In genomic region chr15:40309344-40309862, GRCh38 we compare ENCODE assay signal across 14 cellular contexts. TPM values are rescaled to one million over a fixed set of nuclear protein-coding genes. Genes with fewer than 3 reads are reported as not detected.
DNase-seq lines count a peak whose midpoint lies in the region; ATAC-seq and TF ChIP-seq lines count a peak whose summit lies in the region.
"Had no signal": no experiment of that assay in that cellular context is flagged by ENCODE, and none has a peak within 500 bp of the region (broad histone marks: within the 10 kb centered on the region; RNA-seq: fewer than 3 reads in every experiment).

No MANE protein-coding gene starts in this region.

- H2BK120ac ChIP-seq in neuronal stem cell (ENCODE audit: low read depth, low read length), result no peak overlapping the region

- H2AK5ac ChIP-seq in neuronal stem cell (ENCODE audit: low read depth, low read length), result no peak overlapping the region

- DNase-seq in activated CD4-positive, alpha-beta T cell treated with anti-CD3 and anti-CD28 coated beads for 36 hours, result no peak
- no peak for DNase-seq in activated CD4-positive, alpha-beta T cell treated with anti-CD3 and anti-CD28 coated beads, Interleukin-2, amount 50 U/mL, for 48 hours
- DNase-seq in activated naive CD8-positive, alpha-beta T cell treated with anti-CD3 and anti-CD28 coated beads, Interleukin-2, amount 10 ng/mL, durations not matched to agents 7 days and 5 days, result no peak
- no peak for DNase-seq in neuronal stem cell (ENCODE audit: low spot score)
- DNase-seq in CD1c-positive myeloid dendritic cell (ENCODE audit: extremely low spot score), result no peak
- no peak for DNase-seq in NCI-H1930 (lab: John Stamatoyannopoulos, UW)
- DNase-seq in glomerular visceral epithelial cell (ENCODE audit: extremely low spot score), result no peak
- DNase-seq: occipital lobe, SHP77 treated with DMSO at 0.1 percent for 48 hours had no signal

- no peak overlapping the region for H2BK5ac ChIP-seq in neuronal stem cell (ENCODE audit: low read length)

- H3K36me3 ChIP-seq in Loucy (ENCODE audit: insufficient read depth, low read length) (no peaks in the 10 kb centered on the region), neuronal stem cell (replicated peaks in 1 of 2; ENCODE audit: control insufficient read depth in 2 of 2, insufficient read depth in 2 of 2, low read length in 2 of 2) (no peaks in the 10 kb centered on the region)
- H3K36me3 ChIP-seq: left lung, transverse colon had no signal

- CTCF ChIA-PET in activated CD4-positive, alpha-beta T cell treated with anti-CD3 and anti-CD28 coated beads for 36 hours (lab: Charles Lee), result interaction anchor here (0.5 to 21.7 kb wide), 31 partner anchors 8 to 522 kb away, joined by 3 to 393 read pairs (median 4); partner anchors contain the start of genes ANKRD63, CCDC9B, DISP2 and INAFM2

- intact Hi-C loops in activated CD4-positive, alpha-beta T cell treated with anti-CD3 and anti-CD28 coated beads for 36 hours (cut with DNase I, micrococcal nuclease), result loop anchor here in 1 of 2 experiments (10.0 kb wide), 1 partner anchor 525 kb away; the partner anchor contains the start of gene FSIP1

- no CpG with 5 or more reads among the region's 8 CpGs for WGBS in neuronal stem cell (ENCODE audit: extremely low coverage in 2 of 2, insufficient read length in 2 of 2, insufficient replicate concordance in 1 of 2), 2 donors

- ATAC-seq in activated CD4-positive, alpha-beta T cell treated with anti-CD3 and anti-CD28 coated beads for 36 hours, result no peak
- ATAC-seq in activated naive CD8-positive, alpha-beta T cell treated with anti-CD3 and anti-CD28 coated beads, Interleukin-2, amount 10 ng/mL, durations not matched to agents 7 days and 5 days (ENCODE audit: low read depth), result no peak

- H3K36me3 Mint-ChIP-seq in activated CD4-positive, alpha-beta T cell treated with anti-CD3 and anti-CD28 coated beads for 36 hours (ENCODE audit: low read depth), result no peaks in the 10 kb centered on the region
- peaks cover 4% of the 10 kb centered on the region for H3K36me3 Mint-ChIP-seq in activated naive CD8-positive, alpha-beta T cell treated with anti-CD3 and anti-CD28 coated beads, Interleukin-2, amount 10 ng/mL, durations not matched to agents 7 days and 5 days

- H3K27ac ChIP-seq in neuronal stem cell (replicated peaks; ENCODE audit: low read length), result no peak overlapping the region
- H3K27ac ChIP-seq: hepatocyte had no signal

- H2BK15ac ChIP-seq in neuronal stem cell (ENCODE audit: low read length), result no peak overlapping the region

- H3K4me2 ChIP-seq in Loucy (ENCODE audit: low read depth, low read length, poor library complexity, severe bottlenecking), result peak overlapping the region; percentile 97
- no peak overlapping the region for H3K4me2 ChIP-seq in neuronal stem cell (ENCODE audit: insufficient read depth, low read length, poor library complexity, severe bottlenecking)
- H3K4me2 ChIP-seq: hepatocyte had no signal

- no peaks in the 10 kb centered on the region for H3K27me3 ChIP-seq in Loucy (ENCODE audit: insufficient read depth, low read length, poor library complexity, severe bottlenecking)
- peaks cover 0 to 7% (median 2%) of the 10 kb centered on the region in 3 experiments for H3K27me3 ChIP-seq in neuronal stem cell (ENCODE audit: control insufficient read depth in 3 of 3, insufficient read depth in 3 of 3, low read depth in 1 of 3, low read length in 3 of 3)
- H3K27me3 ChIP-seq: left lung, transverse colon had no signal

- peak overlapping the region; percentile 59 for H3K18ac ChIP-seq in neuronal stem cell (ENCODE audit: low read length)

- H3K4me1 Mint-ChIP-seq in activated CD4-positive, alpha-beta T cell treated with anti-CD3 and anti-CD28 coated beads for 36 hours, result peaks cover 40% of the 10 kb centered on the region
- peaks cover 30% of the 10 kb centered on the region for H3K4me1 Mint-ChIP-seq in activated naive CD8-positive, alpha-beta T cell treated with anti-CD3 and anti-CD28 coated beads, Interleukin-2, amount 10 ng/mL, durations not matched to agents 7 days and 5 days

- H3K9ac ChIP-seq in Loucy (ENCODE audit: low read depth, low read length, poor library complexity, severe bottlenecking), result peak overlapping the region; percentile 98
- no peak overlapping the region for H3K9ac ChIP-seq in neuronal stem cell (ENCODE audit: low read depth, low read length, poor library complexity)

- POLR2A ChIA-PET in activated CD4-positive, alpha-beta T cell treated with anti-CD3 and anti-CD28 coated beads for 36 hours (lab: Charles Lee), result interaction anchor here (0.8 kb wide), 1 partner anchor 30 kb away, joined by 3 read pairs; no protein-coding TSS in a partner anchor
- POLR2A ChIA-PET in activated naive CD8-positive, alpha-beta T cell treated with anti-CD3 and anti-CD28 coated beads, Interleukin-2, amount 10 ng/mL, durations not matched to agents 7 days and 5 days (lab: Charles Lee), result interaction anchor here (1.5 to 7.1 kb wide), 7 partner anchors 13 to 271 kb away, joined by 3 to 55 read pairs (median 24); partner anchors contain the start of genes ANKRD63, INAFM2 and SRP14

- H4K20me1 ChIP-seq in Loucy (ENCODE audit: insufficient read depth, low read length, poor library complexity, severe bottlenecking), result peaks cover 2% of the 10 kb centered on the region

- no peak for TF ChIP-seq CTCF in Loucy (conservative IDR thresholded peaks at IDR 0.05; ENCODE audit: low read length)

- peaks cover 59% of the 10 kb centered on the region for H3K4me1 ChIP-seq in Loucy (ENCODE audit: insufficient read depth, low read length, poor library complexity, severe bottlenecking)
- peaks cover 5 to 31% of the 10 kb centered on the region in 2 donors for H3K4me1 ChIP-seq in neuronal stem cell (ENCODE audit: control insufficient read depth in 2 of 2, insufficient read depth in 1 of 2, low read depth in 1 of 2, low read length in 2 of 2)

- no peaks in the 10 kb centered on the region for H3F3A ChIP-seq in Loucy (ENCODE audit: low read depth)

- no peak overlapping the region for H3K23ac ChIP-seq in neuronal stem cell (ENCODE audit: low read depth, low read length, poor library complexity)

- H3K79me1 ChIP-seq in neuronal stem cell (ENCODE audit: low read depth, low read length), result no peaks in the 10 kb centered on the region

- H3K27ac Mint-ChIP-seq in activated CD4-positive, alpha-beta T cell treated with anti-CD3 and anti-CD28 coated beads for 36 hours, result peak overlapping the region; percentile 97
- H3K27ac Mint-ChIP-seq in activated naive CD8-positive, alpha-beta T cell treated with anti-CD3 and anti-CD28 coated beads, Interleukin-2, amount 10 ng/mL, durations not matched to agents 7 days and 5 days, result peak overlapping the region; percentile 98

- no peak overlapping the region for H3K4ac ChIP-seq in neuronal stem cell (ENCODE audit: low read length)

- no peak overlapping the region for H4K91ac ChIP-seq in neuronal stem cell (ENCODE audit: low read depth, low read length, poor library complexity)

- peak overlapping the region; percentile 1 for H4K8ac ChIP-seq in neuronal stem cell (ENCODE audit: low read depth, low read length)

- no peaks in the 10 kb centered on the region for H3K9me3 ChIP-seq in Loucy (ENCODE audit: insufficient read depth, low read depth, low read length)
- no peaks in the 10 kb centered on the region for H3K9me3 ChIP-seq in neuronal stem cell (replicated peaks in 1 of 2; ENCODE audit: control insufficient read depth in 2 of 2, insufficient read depth in 1 of 2, low read depth in 1 of 2, low read length in 2 of 2)
- H3K9me3 ChIP-seq: left lung, transverse colon had no signal

- H2AFZ ChIP-seq in Loucy (ENCODE audit: low read length) (no peak overlapping the region), neuronal stem cell (ENCODE audit: low read length) (peak overlapping the region; percentile 69)
- H2AFZ ChIP-seq: hepatocyte had no signal

- no peak overlapping the region for H3K14ac ChIP-seq in neuronal stem cell (ENCODE audit: low read length)

- peak overlapping the region; percentile 91 for H3K4me3 Mint-ChIP-seq in activated CD4-positive, alpha-beta T cell treated with anti-CD3 and anti-CD28 coated beads for 36 hours
- H3K4me3 Mint-ChIP-seq in activated naive CD8-positive, alpha-beta T cell treated with anti-CD3 and anti-CD28 coated beads, Interleukin-2, amount 10 ng/mL, durations not matched to agents 7 days and 5 days, result peak overlapping the region; percentile 98

- H3K79me2 ChIP-seq in Loucy (ENCODE audit: insufficient read depth, low read length), result peaks cover 35% of the 10 kb centered on the region
- H3K79me2 ChIP-seq: hepatocyte had no signal

- H3K4me3 ChIP-seq in Loucy (ENCODE audit: low read length, poor library complexity, severe bottlenecking) (peak overlapping the region; percentile 96), neuronal stem cell (ENCODE audit: low read length in 2 of 2) (no peak overlapping the region)
- H3K4me3 ChIP-seq: hepatocyte had no signal

- H3K27me3 Mint-ChIP-seq in activated CD4-positive, alpha-beta T cell treated with anti-CD3 and anti-CD28 coated beads for 36 hours, result no peaks in the 10 kb centered on the region
- H3K27me3 Mint-ChIP-seq in activated naive CD8-positive, alpha-beta T cell treated with anti-CD3 and anti-CD28 coated beads, Interleukin-2, amount 10 ng/mL, durations not matched to agents 7 days and 5 days, result peaks cover 20% of the 10 kb centered on the region

- H3K9me2 ChIP-seq in Loucy (replicated peaks; ENCODE audit: low read depth, low read length), result no peaks in the 10 kb centered on the region

- H2BK12ac ChIP-seq in neuronal stem cell (ENCODE audit: low read length), result no peak overlapping the region

- no peaks in the 10 kb centered on the region for H3K9me3 Mint-ChIP-seq in activated CD4-positive, alpha-beta T cell treated with anti-CD3 and anti-CD28 coated beads for 36 hours (ENCODE audit: low read depth)
- H3K9me3 Mint-ChIP-seq in activated naive CD8-positive, alpha-beta T cell treated with anti-CD3 and anti-CD28 coated beads, Interleukin-2, amount 10 ng/mL, durations not matched to agents 7 days and 5 days, result no peaks in the 10 kb centered on the region

RNA-seq across cellular contexts. Expression of gene PLCB2, which starts 1.7 kb away (rescaled TPM):
- 10 to 100 TPM; 67.9 to 86.8 TPM for total RNA-seq in activated CD4-positive, alpha-beta T cell treated with anti-CD3 and anti-CD28 coated beads for 36 hours
- total RNA-seq in activated naive CD8-positive, alpha-beta T cell treated with anti-CD3 and anti-CD28 coated beads, Interleukin-2, amount 10 ng/mL, durations not matched to agents 7 days and 5 days, result 100 to 1,000 TPM; 173 to 174 TPM
- polyA plus RNA-seq in neuronal stem cell (2013, experiment 1 of 2), result 3.7 TPM
- polyA plus RNA-seq in neuronal stem cell (2013, experiment 2 of 2), result 3.2 TPM

RNA-seq across cellular contexts. Expression of gene INAFM2, which starts 14.1 kb away (rescaled TPM):
- 10 to 100 TPM in 1 of 2 experiments, 1 to 10 TPM in 1; 9.9 to 11.2 TPM for total RNA-seq in activated CD4-positive, alpha-beta T cell treated with anti-CD3 and anti-CD28 coated beads for 36 hours
- 1 to 10 TPM; 8.8 to 9.4 TPM for total RNA-seq in activated naive CD8-positive, alpha-beta T cell treated with anti-CD3 and anti-CD28 coated beads, Interleukin-2, amount 10 ng/mL, durations not matched to agents 7 days and 5 days
- 12.8 TPM for polyA plus RNA-seq in neuronal stem cell (2013, experiment 1 of 2)
- 13.4 TPM for polyA plus RNA-seq in neuronal stem cell (2013, experiment 2 of 2)

RNA-seq across cellular contexts. Expression of gene ANKRD63, which starts 26.5 kb away (rescaled TPM):
- total RNA-seq in activated CD4-positive, alpha-beta T cell treated with anti-CD3 and anti-CD28 coated beads for 36 hours, result not detected
- total RNA-seq in activated naive CD8-positive, alpha-beta T cell treated with anti-CD3 and anti-CD28 coated beads, Interleukin-2, amount 10 ng/mL, durations not matched to agents 7 days and 5 days, result under 1 TPM in 1 of 2 experiments, not detected in 1; 0.26 TPM
- polyA plus RNA-seq in neuronal stem cell (2013, experiment 1 of 2), result not detected
- not detected for polyA plus RNA-seq in neuronal stem cell (2013, experiment 2 of 2)
- total RNA-seq: esophagus mucosa, left lung, occipital lobe, transverse colon had no signal

RNA-seq across cellular contexts. Expression of gene CCDC9B, which starts 31.3 kb away (rescaled TPM):
- total RNA-seq in activated CD4-positive, alpha-beta T cell treated with anti-CD3 and anti-CD28 coated beads for 36 hours, result under 1 TPM; 0.65 to 0.98 TPM
- 1 to 10 TPM; 2.3 to 2.6 TPM for total RNA-seq in activated naive CD8-positive, alpha-beta T cell treated with anti-CD3 and anti-CD28 coated beads, Interleukin-2, amount 10 ng/mL, durations not matched to agents 7 days and 5 days
- 0.13 TPM for polyA plus RNA-seq in neuronal stem cell (2013, experiment 1 of 2)
- polyA plus RNA-seq in neuronal stem cell (2013, experiment 2 of 2), result 0.08 TPM

RNA-seq across cellular contexts. Expression of gene PHGR1, which starts 41.4 kb away (rescaled TPM):
- not detected for total RNA-seq in activated CD4-positive, alpha-beta T cell treated with anti-CD3 and anti-CD28 coated beads for 36 hours
- not detected for total RNA-seq in activated naive CD8-positive, alpha-beta T cell treated with anti-CD3 and anti-CD28 coated beads, Interleukin-2, amount 10 ng/mL, durations not matched to agents 7 days and 5 days
- not detected for polyA plus RNA-seq in neuronal stem cell (2013, experiment 1 of 2)
- polyA plus RNA-seq in neuronal stem cell (2013, experiment 2 of 2), result not detected
- total RNA-seq: esophagus mucosa, left lung, occipital lobe had no signal
